ENCODE assay signal across 24 cellular contexts in genomic region chr12:107598906-107599305, GRCh38.
DNase-seq lines count a peak whose midpoint lies in the region; ATAC-seq and TF ChIP-seq lines count a peak whose summit lies in the region.
"Had no signal": no experiment of that assay in that cellular context is flagged by ENCODE, and none has a peak within 500 bp of the region (broad histone marks: within the 10 kb centered on the region; RNA-seq: fewer than 3 reads in every experiment).

No MANE protein-coding gene starts in this region.

- WGBS in heart left ventricle, 4 donors: 74 to 84% (median 79%) methylated on average over 3 of the region's 3 CpGs

- H3K27me3 Mint-ChIP-seq in mesothelial cell of epicardium (ENCODE audit: low read depth): peaks cover 28% of the 10 kb centered on the region
- H3K27me3 Mint-ChIP-seq: CD4-positive, alpha-beta T cell had no signal

- no peak for ATAC-seq in heart left ventricle
- ATAC-seq: A549 had no signal

- H3K36me3 Mint-ChIP-seq in mesothelial cell of epicardium: no peaks in the 10 kb centered on the region
- H3K36me3 Mint-ChIP-seq: CD14-positive monocyte had no signal

- TF ChIP-seq CTCF in heart left ventricle (IDR thresholded peaks at IDR 0.05) (no peak), neutrophil (IDR thresholded peaks at IDR 0.05) (no peak), mesothelial cell of epicardium (IDR thresholded peaks at IDR 0.05; ENCODE audit: unreplicated experiment) (no peak)

- H3K4me3 ChIP-seq in heart left ventricle: no peak overlapping the region
- H3K4me3 ChIP-seq in SJCRH30: no peak overlapping the region
- H3K4me3 ChIP-seq in neutrophil (ENCODE audit: low read depth in 1 of 2, low read length in 1 of 2): no peak overlapping the region
- H3K4me3 ChIP-seq: A549; BLaER1 treated with 17β-estradiol and CSF1 and Interleukin-3, amounts not matched to agents 10 nM and 100 nM; GM12878; GM23248 had no signal

- H3K4me1 Mint-ChIP-seq in mesothelial cell of epicardium: no peaks in the 10 kb centered on the region
- H3K4me1 Mint-ChIP-seq: CD14-positive monocyte; CD8-positive, alpha-beta memory T cell had no signal

- H3K9me3 ChIP-seq in heart left ventricle (peaks cover 0 to 12% (median 3%) of the 10 kb centered on the region in 12 donors), SJCRH30 (replicated peaks) (peaks cover 4% of the 10 kb centered on the region; the same call in 1 of the 2 replicates), neutrophil (no peaks in the 10 kb centered on the region)

- H3K27ac ChIP-seq in heart left ventricle: no peak overlapping the region
- peak overlapping the region; percentile 57 for H3K27ac ChIP-seq in SJCRH30
- H3K27ac ChIP-seq in neutrophil: peak overlapping the region; percentile 59
- no peak overlapping the region for H3K27ac ChIP-seq in substantia nigra (ENCODE audit: low read depth, low read length, poor library complexity, severe bottlenecking)
- H3K27ac ChIP-seq: A549, GM23248 had no signal

- DNase-seq in cardiac septum (ENCODE audit: low spot score) (peak; percentile 29), heart left ventricle (no peak), SJCRH30 (peak; percentile 62 to 77), substantia nigra (lab: John Stamatoyannopoulos, UW) (no peak), mesothelial cell of epicardium (ENCODE audit: low spot score in 2 of 2, unreplicated experiment in 2 of 2) (no peak), hepatic stellate cell (ENCODE audit: low spot score) (no peak)
- DNase-seq: 8988T; ACHN; AML-193; BE2C; CD4-positive, alpha-beta T cell; CD8-positive, alpha-beta memory T cell; DMS 273 treated with DMSO at 0.1 percent for 48 hours; DMS79; EL; GDM1; GM23248; H7; HCEC 1CT had no signal

- no peak for TF ChIP-seq POLR2A in heart left ventricle (IDR thresholded peaks at IDR 0.05)

- peaks cover 5% of the 10 kb centered on the region for H3K9me3 Mint-ChIP-seq in mesothelial cell of epicardium
- H3K9me3 Mint-ChIP-seq: CD4-positive, alpha-beta T cell had no signal

- no peaks in the 10 kb centered on the region for H3K4me1 ChIP-seq in heart left ventricle
- peaks cover 14% of the 10 kb centered on the region for H3K4me1 ChIP-seq in SJCRH30
- H3K4me1 ChIP-seq in neutrophil (ENCODE audit: control insufficient read depth in 1 of 2, insufficient read depth in 1 of 2, low read depth in 1 of 2, low read length in 1 of 2): peaks cover 28 to 46% of the 10 kb centered on the region in 2 experiments
- H3K4me1 ChIP-seq: A549 had no signal

- H3K36me3 ChIP-seq in heart left ventricle: no peaks in the 10 kb centered on the region
- H3K36me3 ChIP-seq in SJCRH30: no peaks in the 10 kb centered on the region
- H3K36me3 ChIP-seq in neutrophil: no peaks in the 10 kb centered on the region
- H3K36me3 ChIP-seq: BE2C had no signal

- no peaks in the 10 kb centered on the region for H3K27me3 ChIP-seq in heart left ventricle
- H3K27me3 ChIP-seq in SJCRH30: no peaks in the 10 kb centered on the region; the same call in 1 of the 2 replicates
- H3K27me3 ChIP-seq in neutrophil: no peaks in the 10 kb centered on the region
- H3K27me3 ChIP-seq: BE2C; BLaER1 treated with 17β-estradiol and CSF1 and Interleukin-3, amounts not matched to agents 10 nM and 100 nM had no signal

- H3K27ac Mint-ChIP-seq in mesothelial cell of epicardium: no peak overlapping the region
- H3K27ac Mint-ChIP-seq: CD14-positive monocyte; CD4-positive, alpha-beta T cell had no signal

- intact Hi-C loops in cardiac septum (cut with DNase I): no loop called here
- intact Hi-C loops in heart left ventricle (cut with DNase I): no loop called here

- no peak overlapping the region for H3K4me3 Mint-ChIP-seq in mesothelial cell of epicardium
- H3K4me3 Mint-ChIP-seq: CD14-positive monocyte; CD4-positive, alpha-beta T cell; CD8-positive, alpha-beta memory T cell had no signal

Comparison
In these comparisons a context has a peak if more than half of its experiments do, and no peak if none do; other contexts are left out.
1. DNase-seq: peak in cardiac septum (single experiment) and SJCRH30 (2 of 2); none in heart left ventricle (0 of 5), substantia nigra (0 of 49), mesothelial cell of epicardium (0 of 2) and hepatic stellate cell (single experiment).
2. H3K27ac ChIP-seq: peak in SJCRH30 (single experiment) and neutrophil (single experiment); none in heart left ventricle (0 of 12) and substantia nigra (single experiment).